1 cellular context compared by ENCODE assay signal in the genomic region with DNA sequence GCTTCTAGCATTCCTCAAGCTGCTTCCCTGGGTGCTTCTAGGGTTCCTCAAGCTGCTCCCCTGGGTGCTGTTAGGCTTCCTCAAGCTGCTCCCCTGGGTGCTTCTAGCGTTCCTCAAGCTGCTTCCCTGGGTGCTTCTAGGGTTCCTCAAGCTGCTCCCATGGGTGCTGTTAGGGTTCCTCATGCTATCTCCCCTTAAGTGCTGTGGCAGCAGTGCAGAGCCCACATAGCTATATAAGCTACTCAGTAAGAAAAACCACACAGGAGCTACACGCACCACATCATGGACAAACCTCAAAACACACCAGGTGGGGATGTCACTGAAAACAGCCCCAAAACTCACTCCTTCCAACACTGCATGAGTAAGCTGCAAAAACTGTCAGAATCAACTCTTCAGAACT.
TF ChIP-seq lines count a peak whose summit lies in the region.

No MANE protein-coding gene starts in this region.

TF ChIP-seq in GM12878, 131 proteins besides CTCF, POLR2A, EP300 and RAD21:
- peak; percentile 51 for TF ChIP-seq RUNX3 (IDR thresholded peaks at IDR 0.05; ENCODE audit: low read length)
- TF ChIP-seq TCF3 (IDR thresholded peaks at IDR 0.05; ENCODE audit: borderline replicate concordance, insufficient read depth, low read depth, low read length): no peak
- TF ChIP-seq POLR2AphosphoS2 (IDR thresholded peaks at IDR 0.05; ENCODE audit: low read depth, low read length): no peak
- TF ChIP-seq, protein P1, sequence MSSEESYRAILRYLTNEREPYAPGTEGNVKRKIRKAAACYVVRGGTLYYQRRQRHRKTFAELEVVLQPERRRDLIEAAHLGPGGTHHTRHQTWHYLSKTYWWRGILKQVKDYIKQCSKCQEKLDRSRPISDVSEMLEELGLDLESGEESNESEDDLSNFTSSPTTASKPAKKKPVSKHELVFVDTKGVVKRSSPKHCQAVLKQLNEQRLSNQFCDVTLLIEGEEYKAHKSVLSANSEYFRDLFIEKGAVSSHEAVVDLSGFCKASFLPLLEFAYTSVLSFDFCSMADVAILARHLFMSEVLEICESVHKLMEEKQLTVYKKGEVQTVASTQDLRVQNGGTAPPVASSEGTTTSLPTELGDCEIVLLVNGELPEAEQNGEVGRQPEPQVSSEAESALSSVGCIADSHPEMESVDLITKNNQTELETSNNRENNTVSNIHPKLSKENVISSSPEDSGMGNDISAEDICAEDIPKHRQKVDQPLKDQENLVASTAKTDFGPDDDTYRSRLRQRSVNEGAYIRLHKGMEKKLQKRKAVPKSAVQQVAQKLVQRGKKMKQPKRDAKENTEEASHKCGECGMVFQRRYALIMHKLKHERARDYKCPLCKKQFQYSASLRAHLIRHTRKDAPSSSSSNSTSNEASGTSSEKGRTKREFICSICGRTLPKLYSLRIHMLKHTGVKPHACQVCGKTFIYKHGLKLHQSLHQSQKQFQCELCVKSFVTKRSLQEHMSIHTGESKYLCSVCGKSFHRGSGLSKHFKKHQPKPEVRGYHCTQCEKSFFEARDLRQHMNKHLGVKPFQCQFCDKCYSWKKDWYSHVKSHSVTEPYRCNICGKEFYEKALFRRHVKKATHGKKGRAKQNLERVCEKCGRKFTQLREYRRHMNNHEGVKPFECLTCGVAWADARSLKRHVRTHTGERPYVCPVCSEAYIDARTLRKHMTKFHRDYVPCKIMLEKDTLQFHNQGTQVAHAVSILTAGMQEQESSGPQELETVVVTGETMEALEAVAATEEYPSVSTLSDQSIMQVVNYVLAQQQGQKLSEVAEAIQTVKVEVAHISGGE (CRISPR knock-in tag; IDR thresholded peaks at IDR 0.05): no peak
- TF ChIP-seq RBBP5 (conservative IDR thresholded peaks at IDR 0.05): no peak
- no peak for TF ChIP-seq BACH1 (IDR thresholded peaks at IDR 0.05; ENCODE audit: borderline replicate concordance)
